29 cellular contexts compared by ENCODE assay signal in genomic region chr22:35421121-35421520, GRCh38. TPM values are rescaled to one million over a fixed set of nuclear protein-coding genes. Genes with fewer than 3 reads are reported as not detected.
DNase-seq lines count a peak whose midpoint lies in the region; ATAC-seq, FAIRE-seq and TF ChIP-seq lines count a peak whose summit lies in the region.
"Had no signal": no experiment of that assay in that cellular context is flagged by ENCODE, and none has a peak within 500 bp of the region (broad histone marks: within the 10 kb centered on the region; RNA-seq: fewer than 3 reads in every experiment).

No MANE protein-coding gene starts in this region.

- POLR2A ChIA-PET in H1 (lab: Charles Lee; ENCODE audit: partially characterized antibody), result interaction anchor here (1.4 to 57.4 kb wide), 5 partner anchors 6 to 86 kb away, joined by 3 to 1995 read pairs (median 6); partner anchors contain the start of genes HMOX1 and MCM5

- H3K14ac ChIP-seq in H9 (ENCODE audit: insufficient read depth, low read length) (no peak overlapping the region), H1 (ENCODE audit: insufficient read length) (no peak overlapping the region)

- H3K79me1 ChIP-seq in H9 (ENCODE audit: insufficient read depth, low read depth, low read length, poor library complexity, severe bottlenecking) (no peaks in the 10 kb centered on the region), H1 (ENCODE audit: low read depth, low read length) (peaks cover 3% of the 10 kb centered on the region; the same call in 1 of the 2 replicates), mesendoderm (ENCODE audit: low read length) (peaks cover 4% of the 10 kb centered on the region)

- no peaks in the 10 kb centered on the region for H3K27me3 ChIP-seq in H9 (ENCODE audit: insufficient read depth, low read length)
- no peaks in the 10 kb centered on the region for H3K27me3 ChIP-seq in H1 (replicated peaks in 1 of 4; ENCODE audit: control insufficient read depth in 3 of 4, extremely low read depth in 1 of 4, insufficient read depth in 3 of 4, low read length in 3 of 4)
- H3K27me3 ChIP-seq in mesendoderm (ENCODE audit: insufficient read depth, low read length, poor library complexity), result no peaks in the 10 kb centered on the region
- H3K27me3 ChIP-seq: SJCRH30 had no signal

- no peak overlapping the region for H3K56ac ChIP-seq in H9 (ENCODE audit: insufficient read length, low read depth, low read length)
- H3K56ac ChIP-seq in H1 (replicated peaks; ENCODE audit: insufficient read length, low read depth, low read length), result no peak overlapping the region
- no peak overlapping the region for H3K56ac ChIP-seq in mesendoderm (ENCODE audit: low read length)

- H4K20me1 ChIP-seq in H9 (ENCODE audit: control insufficient read depth, insufficient read depth, insufficient read length) (no peaks in the 10 kb centered on the region), H1 (replicated peaks in 1 of 2; ENCODE audit: control insufficient read depth in 1 of 2, insufficient read depth in 2 of 2, low read length in 2 of 2) (peaks cover 21 to 32% of the 10 kb centered on the region in 2 experiments)

- H3K18ac ChIP-seq in H9 (ENCODE audit: insufficient read length, low read depth, low read length) (no peak overlapping the region), H1 (ENCODE audit: extremely low read depth, low read length) (no peak overlapping the region), mesendoderm (ENCODE audit: low read length) (no peak overlapping the region)

- H3K4me1 ChIP-seq in H9 (ENCODE audit: insufficient read depth, low read length) (no peaks in the 10 kb centered on the region), H1 (replicated peaks in 1 of 4; ENCODE audit: control insufficient read depth in 3 of 4, insufficient read depth in 4 of 4, low read length in 3 of 4) (peaks cover 0 to 6% (median 4%) of the 10 kb centered on the region in 4 experiments; a peak in 6 of 7 replicates), mesendoderm (ENCODE audit: control insufficient read depth, low read depth, low read length) (no peaks in the 10 kb centered on the region)

- H3K27ac ChIP-seq in H9 (ENCODE audit: insufficient read length, low read depth, low read length) (no peak overlapping the region), H1 (ENCODE audit: low read depth, low read length) (no peak overlapping the region), mesendoderm (ENCODE audit: low read depth, low read length) (no peak overlapping the region)
- H3K27ac ChIP-seq: GM23248, KMS-11, SJCRH30 had no signal

- TF ChIP-seq CTCF in H9 (conservative IDR thresholded peaks at IDR 0.05) (peak; percentile 45; the same call in 2 of the 3 replicates), H1 (IDR thresholded peaks at IDR 0.05; ENCODE audit: control extremely low read depth in 1 of 3, insufficient read depth in 1 of 3, low read depth in 1 of 3, low read length in 3 of 3) (peak in 2 of 3 experiments; percentile 60 to 76; a peak in 2 of 4 replicates)

- H3K9me3 ChIP-seq in H9 (ENCODE audit: control insufficient read depth, low read depth, low read length), result no peaks in the 10 kb centered on the region
- no peaks in the 10 kb centered on the region for H3K9me3 ChIP-seq in H1 (ENCODE audit: insufficient read depth in 2 of 2, low read depth in 1 of 2, low read length in 1 of 2)
- H3K9me3 ChIP-seq: SJCRH30 had no signal

- H4K5ac ChIP-seq in H9 (ENCODE audit: insufficient read length, low read depth, low read length) (no peak overlapping the region), H1 (ENCODE audit: insufficient read length, low read depth, low read length) (no peak overlapping the region), mesendoderm (ENCODE audit: low read length) (no peak overlapping the region)

- H2BK12ac ChIP-seq in H9 (ENCODE audit: insufficient read length, low read depth, low read length) (no peak overlapping the region), H1 (ENCODE audit: low read depth, low read length) (no peak overlapping the region)

- H3K4ac ChIP-seq in H9 (ENCODE audit: low read depth, low read length) (no peak overlapping the region), H1 (replicated peaks; ENCODE audit: insufficient read length, low read depth, low read length) (no peak overlapping the region), mesendoderm (ENCODE audit: low read depth, low read length) (no peak overlapping the region)

- H3K36me3 ChIP-seq in H1 (ENCODE audit: control insufficient read depth in 2 of 4, insufficient read depth in 4 of 4, low read length in 3 of 4), result peaks cover 65 to 93% (median 88%) of the 10 kb centered on the region in 4 experiments
- peaks cover 52% of the 10 kb centered on the region for H3K36me3 ChIP-seq in mesendoderm (ENCODE audit: control insufficient read depth, insufficient read depth, low read length)

- H2AFZ ChIP-seq in H9 (ENCODE audit: low read length), result no peak overlapping the region
- no peak overlapping the region for H2AFZ ChIP-seq in H1 (ENCODE audit: low read length)
- H2AFZ ChIP-seq: GM23248 had no signal

- H3K4me3 ChIP-seq in H1 (ENCODE audit: extremely low read depth in 1 of 4, insufficient read depth in 2 of 4, low read depth in 3 of 4, low read length in 4 of 4), result no peak overlapping the region
- H3K4me3 ChIP-seq in mesendoderm (ENCODE audit: low read length), result no peak overlapping the region
- H3K4me3 ChIP-seq: GM23248, SJCRH30 had no signal

- CTCF ChIA-PET in H1 (lab: Charles Lee; ENCODE audit: partially characterized antibody), result interaction anchor here (0.5 to 11.3 kb wide), 16 partner anchors 10 to 163 kb away, joined by 3 to 122 read pairs (median 3); no protein-coding TSS in a partner anchor

- H2BK5ac ChIP-seq in H9 (ENCODE audit: insufficient read length, low read length) (no peak overlapping the region), H1 (ENCODE audit: low read depth, low read length) (no peak overlapping the region; the same call in 1 of the 2 replicates), mesendoderm (ENCODE audit: low read length) (no peak overlapping the region)

- TF ChIP-seq POLR2A in GM12892 (IDR thresholded peaks at IDR 0.05; ENCODE audit: low read depth, low read length) (0 out of 2 replicates have a peak, but pooled peaks have one; percentile 28), H1 (IDR thresholded peaks at IDR 0.05; ENCODE audit: control extremely low read depth in 1 of 2, low read depth in 2 of 2, low read length in 2 of 2) (no peak; a peak in 1 of 3 replicates)

- H2AK5ac ChIP-seq in H9 (ENCODE audit: insufficient read length, low read length) (no peak overlapping the region), H1 (ENCODE audit: low read depth, low read length) (no peak overlapping the region), mesendoderm (ENCODE audit: low read length) (no peak overlapping the region)

- no peak overlapping the region for H3K23ac ChIP-seq in H9 (ENCODE audit: insufficient read length, low read depth, low read length)
- no peak overlapping the region for H3K23ac ChIP-seq in H1 (ENCODE audit: insufficient read length)
- H3K23ac ChIP-seq in mesendoderm (ENCODE audit: low read length), result no peak overlapping the region

- H3K4me2 ChIP-seq in H9 (ENCODE audit: insufficient read depth, insufficient read length, low read length) (no peak overlapping the region), H1 (ENCODE audit: insufficient read depth in 1 of 2, low read depth in 2 of 2, low read length in 2 of 2) (no peak overlapping the region), mesendoderm (ENCODE audit: low read length) (no peak overlapping the region)
- H3K4me2 ChIP-seq: KMS-11 had no signal

- H2BK120ac ChIP-seq in H9 (ENCODE audit: low read depth, low read length, poor library complexity, severe bottlenecking) (no peak overlapping the region), H1 (replicated peaks; ENCODE audit: low read depth, low read length) (no peak overlapping the region), mesendoderm (ENCODE audit: low read depth, low read length) (no peak overlapping the region)

- H2BK20ac ChIP-seq in H9 (ENCODE audit: low read depth, low read length, poor library complexity, severe bottlenecking) (no peak overlapping the region), H1 (ENCODE audit: low read length) (no peak overlapping the region)

- TF ChIP-seq RAD21 in H1 (IDR thresholded peaks at IDR 0.05 in 1 of 2, conservative IDR thresholded peaks at IDR 0.05 in 1 of 2; ENCODE audit: low read depth in 2 of 2, low read length in 2 of 2), result peak; percentile 11 to 23; a peak in 2 of 4 replicates

- H3K79me2 ChIP-seq in H9 (ENCODE audit: insufficient read depth, low read length) (no peaks in the 10 kb centered on the region; the same call in 1 of the 2 replicates), H1 (ENCODE audit: control insufficient read depth in 1 of 2, insufficient read depth in 2 of 2, low read length in 2 of 2) (peaks cover 0 to 9% of the 10 kb centered on the region in 2 experiments; a peak in 1 of 4 replicates), mesendoderm (ENCODE audit: control insufficient read depth, insufficient read depth, low read length) (no peaks in the 10 kb centered on the region)

- no peak overlapping the region for H2BK15ac ChIP-seq in H9 (ENCODE audit: low read depth, low read length)
- no peak overlapping the region for H2BK15ac ChIP-seq in H1 (ENCODE audit: low read length)
- no peak overlapping the region for H2BK15ac ChIP-seq in mesendoderm (replicated peaks; ENCODE audit: low read depth)

- H4K91ac ChIP-seq in H9 (ENCODE audit: insufficient read length, low read depth, low read length) (no peak overlapping the region), H1 (replicated peaks; ENCODE audit: insufficient read length, low read length) (no peak overlapping the region)

- FAIRE-seq in GM12892 (lab: Jason Lieb, UNC) (no peak), H1 (lab: Jason Lieb, UNC) (no peak)
- FAIRE-seq: GM18507 had no signal

- no CpG with 5 or more reads among the region's 12 CpGs for WGBS in H9 (ENCODE audit: extremely low coverage, insufficient read length, low lambda C conversion rate)
- 89% methylated on average over 12 of the region's 12 CpGs; no CpG with 5 or more reads in 1 of the 2 experiments for WGBS in H1 (ENCODE audit: extremely low coverage in 1 of 2, insufficient coverage in 1 of 2, insufficient read length in 1 of 2, insufficient replicate concordance in 2 of 2, low coverage in 1 of 2, low lambda C conversion rate in 2 of 2, missing lambda C conversion rate in 1 of 2), 2 experiments
- no CpG with 5 or more reads among the region's 12 CpGs for WGBS in mesendoderm (ENCODE audit: extremely low coverage, insufficient coverage, low lambda C conversion rate)

- no peak for ATAC-seq in natural killer cell treated with Interleukin-12 subunit alpha and Interleukin-12 subunit beta and Interleukin-15 and Interleukin-18, amount 100 ng/mL, for 72 hours
- ATAC-seq: HCT116, PC-3, Right ventricle myocardium inferior, SK-N-SH treated with all-trans-retinoic acid at 6 μM for 48 hours had no signal

- H3K27ac Mint-ChIP-seq in H9, result no peak overlapping the region
- H3K27ac Mint-ChIP-seq in natural killer cell treated with Interleukin-12 subunit alpha and Interleukin-12 subunit beta and Interleukin-15 and Interleukin-18, amount 100 ng/mL, for 72 hours, result no peak overlapping the region

- H4K8ac ChIP-seq in H9 (replicated peaks; ENCODE audit: insufficient read length, low read depth, low read length), result no peak overlapping the region
- no peak overlapping the region for H4K8ac ChIP-seq in H1 (ENCODE audit: extremely low read depth, insufficient read depth, low read length)
- H4K8ac ChIP-seq in mesendoderm (ENCODE audit: low read depth, low read length), result no peak overlapping the region

- TF ChIP-seq EP300 in H1 (IDR thresholded peaks at IDR 0.05; ENCODE audit: borderline replicate concordance in 1 of 2, low read depth in 2 of 2, low read length in 2 of 2), result no peak

- H3K9ac ChIP-seq in H9 (ENCODE audit: extremely low read depth, insufficient read length, low read length) (no peak overlapping the region), H1 (replicated peaks in 1 of 4; ENCODE audit: extremely low read depth in 1 of 4, low read depth in 3 of 4, low read length in 3 of 4) (no peak overlapping the region), mesendoderm (ENCODE audit: low read length) (no peak overlapping the region)
- H3K9ac ChIP-seq: GM23248, KMS-11 had no signal

- no peak overlapping the region for H3K4me3 Mint-ChIP-seq in H9
- H3K4me3 Mint-ChIP-seq in natural killer cell treated with Interleukin-12 subunit alpha and Interleukin-12 subunit beta and Interleukin-15 and Interleukin-18, amount 100 ng/mL, for 72 hours, result no peak overlapping the region
- H3K4me3 Mint-ChIP-seq: CD4-positive, alpha-beta memory T cell had no signal

- H3K23me2 ChIP-seq in H9 (ENCODE audit: insufficient read length, low read depth, low read length, poor library complexity, severe bottlenecking), result no peaks in the 10 kb centered on the region
- no peaks in the 10 kb centered on the region for H3K23me2 ChIP-seq in H1 (ENCODE audit: low read depth, low read length)

- peaks cover 62 to 97% (median 92%) of the 10 kb centered on the region in 3 experiments; a peak in 6 of 7 replicates for H3K36me3 Mint-ChIP-seq in H9 (ENCODE audit: insufficient read depth in 1 of 3, low read depth in 3 of 3)
- H3K36me3 Mint-ChIP-seq in natural killer cell treated with Interleukin-12 subunit alpha and Interleukin-12 subunit beta and Interleukin-15 and Interleukin-18, amount 100 ng/mL, for 72 hours, result peaks cover 14% of the 10 kb centered on the region

- H3K4me1 Mint-ChIP-seq in H9, result peaks cover 24 to 29% of the 10 kb centered on the region in 2 experiments
- H3K4me1 Mint-ChIP-seq in natural killer cell treated with Interleukin-12 subunit alpha and Interleukin-12 subunit beta and Interleukin-15 and Interleukin-18, amount 100 ng/mL, for 72 hours (ENCODE audit: low read depth in 2 of 2), result peaks cover 0 to 3% of the 10 kb centered on the region in 2 donors

- no peak overlapping the region for H3T11ph ChIP-seq in H9 (ENCODE audit: low read length)

- H3K27me3 Mint-ChIP-seq in H9 (ENCODE audit: low read depth), result no peaks in the 10 kb centered on the region
- no peaks in the 10 kb centered on the region for H3K27me3 Mint-ChIP-seq in natural killer cell treated with Interleukin-12 subunit alpha and Interleukin-12 subunit beta and Interleukin-15 and Interleukin-18, amount 100 ng/mL, for 72 hours
- H3K27me3 Mint-ChIP-seq: CD4-positive, alpha-beta memory T cell had no signal

- DNase-seq in GM12892 (ENCODE audit: insufficient read length), result no peak
- DNase-seq in H9, result peak; percentile 51
- no peak for DNase-seq in H1 (ENCODE audit: low read depth in 1 of 2, low spot score in 2 of 2)
- peak; percentile 38 for DNase-seq in mesendoderm
- no peak for DNase-seq in natural killer cell treated with Interleukin-12 subunit alpha and Interleukin-12 subunit beta and Interleukin-15 and Interleukin-18, amount 100 ng/mL, for 72 hours (ENCODE audit: low spot score)
- no peak for DNase-seq in HuH-7.5 (ENCODE audit: low spot score)
- DNase-seq in DMS79 (lab: John Stamatoyannopoulos, UW), result no peak
- DNase-seq: C1 segment of cervical spinal cord; CD4-positive, alpha-beta memory T cell; COR-L47; DMS53; GM23248; MM.1S; NCI-H1417; NCI-H1694; NCI-H2029 treated with DMSO at 0.1 percent for 48 hours; NCI-H2171; NCI-H345; NCI-H510A treated with DMSO at 0.1 percent for 48 hours; NCI-H748 treated with DMSO at 0.1 percent for 48 hours; NK-92 treated with Interleukin-12 subunit alpha and Interleukin-12 subunit beta, amount 100 ng/mL, for 24 hours; PC-3; SJCRH30; T-helper 2 cell had no signal

- no peaks in the 10 kb centered on the region for H3K9me3 Mint-ChIP-seq in H9
- H3K9me3 Mint-ChIP-seq in natural killer cell treated with Interleukin-12 subunit alpha and Interleukin-12 subunit beta and Interleukin-15 and Interleukin-18, amount 100 ng/mL, for 72 hours, result no peaks in the 10 kb centered on the region
- H3K9me3 Mint-ChIP-seq: CD4-positive, alpha-beta memory T cell had no signal

RNA-seq across cellular contexts. Expression of gene MCM5, which starts 21.2 kb away (rescaled TPM):
- 105 TPM for polyA plus RNA-seq in GM12892 (2012; ENCODE audit: missing spikeins)
- 274 and 293 TPM in 2 replicates for total RNA-seq in H9 (2021)
- total RNA-seq in H1 (2021; fragmentation: NEBNext Ultra II Directional; extraction: Animal tissue kit (Norgen Biotek cat#: 25700)), result 297 and 305 TPM in 2 replicates
- polyA plus RNA-seq in H1 (2011; rRNA removed), result 210 and 243 TPM in 2 replicates
- polyA plus RNA-seq in H1 (2011; cell fraction: cytosol; rRNA removed), result 212 TPM
- polyA plus RNA-seq in H1 (2011; cell fraction: nucleus; rRNA removed), result 524 TPM
- polyA plus RNA-seq in H1 (2012, experiment 1 of 2), result 221 to 290 TPM (median 254 TPM) in 4 replicates
- 144 TPM for polyA plus RNA-seq in H1 (2012, experiment 2 of 2)
- polyA plus RNA-seq in H1 (2013, experiment 1 of 2), result 120 TPM
- polyA plus RNA-seq in H1 (2013, experiment 2 of 2), result 108 TPM
- polyA minus RNA-seq in H1 (2011; rRNA and poly(A)+ RNA removed), result 447 and 449 TPM in 2 replicates
- 271 TPM for polyA minus RNA-seq in H1 (2011; cell fraction: cytosol; rRNA and poly(A)+ RNA removed)
- 249 TPM for polyA minus RNA-seq in H1 (2011; cell fraction: nucleus; rRNA and poly(A)+ RNA removed)
- polyA plus RNA-seq in mesendoderm (2013, experiment 1 of 2), result 147 TPM
- 148 TPM for polyA plus RNA-seq in mesendoderm (2013, experiment 2 of 2)
- total RNA-seq in natural killer cell treated with Interleukin-12 subunit alpha and Interleukin-12 subunit beta and Interleukin-15 and Interleukin-18, amount 100 ng/mL, for 72 hours, result 100 to 1,000 TPM; 169 to 339 TPM

RNA-seq across cellular contexts. Expression of gene HMOX1, which starts 40.2 kb away (rescaled TPM):
- 9.7 TPM for polyA plus RNA-seq in GM12892 (2012; ENCODE audit: missing spikeins)
- 22.7 and 25.7 TPM in 2 replicates for total RNA-seq in H9 (2021)
- total RNA-seq in H1 (2021; fragmentation: NEBNext Ultra II Directional; extraction: Animal tissue kit (Norgen Biotek cat#: 25700)), result 25.0 and 25.7 TPM in 2 replicates
- polyA plus RNA-seq in H1 (2011; rRNA removed), result 39.2 and 41.6 TPM in 2 replicates
- 28.6 TPM for polyA plus RNA-seq in H1 (2011; cell fraction: cytosol; rRNA removed)
- 19.6 TPM for polyA plus RNA-seq in H1 (2011; cell fraction: nucleus; rRNA removed)
- 20.2 to 27.4 TPM (median 24.8 TPM) in 4 replicates for polyA plus RNA-seq in H1 (2012, experiment 1 of 2)
- polyA plus RNA-seq in H1 (2012, experiment 2 of 2), result 29.7 TPM
- polyA plus RNA-seq in H1 (2013, experiment 1 of 2), result 23.9 TPM
- polyA plus RNA-seq in H1 (2013, experiment 2 of 2), result 27.9 TPM
- 8.0 and 8.7 TPM in 2 replicates for polyA minus RNA-seq in H1 (2011; rRNA and poly(A)+ RNA removed)
- polyA minus RNA-seq in H1 (2011; cell fraction: cytosol; rRNA and poly(A)+ RNA removed), result 7.7 TPM
- polyA minus RNA-seq in H1 (2011; cell fraction: nucleus; rRNA and poly(A)+ RNA removed), result 9.2 TPM
- polyA plus RNA-seq in mesendoderm (2013, experiment 1 of 2), result 10.1 TPM
- polyA plus RNA-seq in mesendoderm (2013, experiment 2 of 2), result 11.1 TPM
- total RNA-seq in natural killer cell treated with Interleukin-12 subunit alpha and Interleukin-12 subunit beta and Interleukin-15 and Interleukin-18, amount 100 ng/mL, for 72 hours, result 1 to 10 TPM; 4.9 to 7.3 TPM

Comparison
In these comparisons a context has a peak if more than half of its experiments do, and no peak if none do; other contexts are left out.
1. DNase-seq: peak in H9 (single experiment) and mesendoderm (single experiment); none in GM12892 (single experiment), H1 (0 of 2), natural killer cell treated with Interleukin-12 subunit alpha and Interleukin-12 subunit beta and Interleukin-15 and Interleukin-18, amount 100 ng/mL, for 72 hours (single experiment), HuH-7.5 (single experiment) and DMS79 (single experiment).